ENCODE assay signal across 17 cellular contexts in genomic region chr16:71758293-71758760, GRCh38.
"Had no signal": no experiment of that assay in that cellular context is flagged by ENCODE, and none has a peak within 500 bp of the region (broad histone marks: within the 10 kb centered on the region; RNA-seq: fewer than 3 reads in every experiment).

No MANE protein-coding gene starts in this region.

- H3K4me3 Mint-ChIP-seq: activated CD8-positive, alpha-beta T cell treated with anti-CD3 and anti-CD28 coated beads, Interleukin-2, amount 10 ng/mL, durations not matched to agents 7 days and 5 days; activated T-helper 1 cell treated with anti-CD3 and anti-CD28 coated beads, Interleukin-12 subunit alpha, Interleukin-12 subunit beta, Interleukin-2, Interleukin-4 antibody, amounts not matched to agents 30 ng/mL and 10 ng/mL and 1 ng/mL, durations not matched to agents 14 hours and 24 hours and 36 hours; natural killer cell; stimulated activated naive CD8-positive, alpha-beta T cell treated with anti-CD3 and anti-CD28 coated beads, Interleukin-15, amount 100 ng/mL, for 72 hours had no signal

- DNase-seq: activated CD8-positive, alpha-beta memory T cell treated with anti-CD3 and anti-CD28 coated beads, Interleukin-2, amount 50 U/mL, for 48 hours; activated CD8-positive, alpha-beta T cell treated with anti-CD3 and anti-CD28 coated beads, Interleukin-2, amount 10 ng/mL, durations not matched to agents 7 days and 5 days; activated naive CD4-positive, alpha-beta T cell treated with Interleukin-2 at 50 U/mL for 16 hours; colonic mucosa; effector CD8-positive, alpha-beta T cell; hippocampal formation; kidney glomerular epithelial cell; mammary epithelial cell; natural killer cell; sigmoid colon; stimulated activated CD4-positive, alpha-beta T cell treated with anti-CD3 and anti-CD28 coated beads, Interleukin-4, amount 100 ng/mL, for 1 hour; stimulated activated CD8-positive, alpha-beta memory T cell treated with anti-CD3 and anti-CD28 coated beads, Interleukin-4, amount 100 ng/mL, for 48 hours; stimulated activated naive CD8-positive, alpha-beta T cell treated with anti-CD3 and anti-CD28 coated beads, Interleukin-15, amount 100 ng/mL, for 72 hours; T-helper 9 cell had no signal

- H3K27me3 Mint-ChIP-seq: progenitor cell of endocrine pancreas; stimulated activated naive CD8-positive, alpha-beta T cell treated with anti-CD3 and anti-CD28 coated beads, Interleukin-15, amount 100 ng/mL, for 72 hours had no signal

- H3K4me3 ChIP-seq: colonic mucosa, sigmoid colon, thoracic aorta had no signal

- ATAC-seq: activated CD8-positive, alpha-beta T cell treated with anti-CD3 and anti-CD28 coated beads, Interleukin-2, amount 10 ng/mL, durations not matched to agents 7 days and 5 days; natural killer cell; stimulated activated naive CD8-positive, alpha-beta T cell treated with anti-CD3 and anti-CD28 coated beads, Interleukin-15, amount 100 ng/mL, for 72 hours had no signal

- H3K27me3 ChIP-seq: colonic mucosa, sigmoid colon had no signal

- H3K4me1 ChIP-seq: colonic mucosa, sigmoid colon had no signal

- H3K27ac Mint-ChIP-seq: activated CD8-positive, alpha-beta T cell treated with anti-CD3 and anti-CD28 coated beads, Interleukin-2, amount 10 ng/mL, durations not matched to agents 7 days and 5 days; activated T-helper 1 cell treated with anti-CD3 and anti-CD28 coated beads, Interleukin-12 subunit alpha, Interleukin-12 subunit beta, Interleukin-2, Interleukin-4 antibody, amounts not matched to agents 30 ng/mL and 10 ng/mL and 1 ng/mL, durations not matched to agents 14 hours and 24 hours and 36 hours; natural killer cell; progenitor cell of endocrine pancreas; stimulated activated naive CD8-positive, alpha-beta T cell treated with anti-CD3 and anti-CD28 coated beads, Interleukin-15, amount 100 ng/mL, for 72 hours had no signal

- H3K9me3 ChIP-seq: colonic mucosa, sigmoid colon, thoracic aorta had no signal

- H3K27ac ChIP-seq: colonic mucosa, sigmoid colon, thoracic aorta had no signal

- H3K9me3 Mint-ChIP-seq: activated T-helper 1 cell treated with anti-CD3 and anti-CD28 coated beads, Interleukin-12 subunit alpha, Interleukin-12 subunit beta, Interleukin-2, Interleukin-4 antibody, amounts not matched to agents 30 ng/mL and 10 ng/mL and 1 ng/mL, durations not matched to agents 14 hours and 24 hours and 36 hours; natural killer cell; stimulated activated naive CD8-positive, alpha-beta T cell treated with anti-CD3 and anti-CD28 coated beads, Interleukin-15, amount 100 ng/mL, for 72 hours had no signal
